7 cellular contexts compared by ENCODE assay signal in genomic region chr10:70430489-70431445, GRCh38. TPM values are rescaled to one million over a fixed set of nuclear protein-coding genes. Genes with fewer than 3 reads are reported as not detected.
DNase-seq lines count a peak whose midpoint lies in the region; ATAC-seq and TF ChIP-seq lines count a peak whose summit lies in the region.

No MANE protein-coding gene starts in this region.

- peak overlapping the region; percentile 16 for H3K9ac ChIP-seq in fibroblast of lung (ENCODE audit: insufficient read depth, low read length)
- no peak overlapping the region for H3K9ac ChIP-seq in mucosa of rectum (ENCODE audit: low read depth in 1 of 2, low read length in 2 of 2)

- H3K4me1 ChIP-seq in Peyer's patch (peaks cover 0 to 7% (median 0%) of the 10 kb centered on the region in 4 donors), fibroblast of lung (ENCODE audit: control insufficient read depth, extremely low read depth, insufficient read depth, low read length) (peaks cover 15% of the 10 kb centered on the region), mucosa of rectum (ENCODE audit: control insufficient read depth in 2 of 2, insufficient read depth in 2 of 2, low read length in 2 of 2) (peaks cover 16 to 25% of the 10 kb centered on the region in 2 donors), upper lobe of right lung (peaks cover 37% of the 10 kb centered on the region)

- no peak for TF ChIP-seq POLR2A in Peyer's patch (IDR thresholded peaks at IDR 0.05)

- H3K36me3 ChIP-seq in Peyer's patch: peaks cover 0 to 36% (median 0%) of the 10 kb centered on the region in 3 donors
- H3K36me3 ChIP-seq in fibroblast of lung (ENCODE audit: control insufficient read depth, insufficient read depth, low read length): peaks cover 7% of the 10 kb centered on the region
- peaks cover 11 to 25% of the 10 kb centered on the region in 2 donors for H3K36me3 ChIP-seq in mucosa of rectum (ENCODE audit: control insufficient read depth in 2 of 2, insufficient read depth in 2 of 2, low read length in 2 of 2)
- H3K36me3 ChIP-seq in upper lobe of right lung: peaks cover 37% of the 10 kb centered on the region

- no peaks in the 10 kb centered on the region for H4K20me1 ChIP-seq in fibroblast of lung (ENCODE audit: control insufficient read depth, extremely low read depth, insufficient read depth, low read length)

- H3K4me3 ChIP-seq in Peyer's patch (no peak overlapping the region), fibroblast of lung (replicated peaks in 1 of 4; ENCODE audit: control extremely low read depth in 1 of 4, insufficient read depth in 1 of 4, low read depth in 3 of 4, low read length in 4 of 4) (no peak overlapping the region), mucosa of rectum (ENCODE audit: low read length in 2 of 2) (no peak overlapping the region), upper lobe of right lung (no peak overlapping the region)

- peak overlapping the region; percentile 33 for H3K4me2 ChIP-seq in fibroblast of lung (ENCODE audit: extremely low read depth, insufficient read depth, low read length)

- DNase-seq in Peyer's patch (peak in 1 of 3 donors; percentile 68), fibroblast of lung (ENCODE audit: low read depth in 2 of 2) (peak in 1 of 2 donors; percentile 99), upper lobe of right lung (no peak), NCI-H82 treated with DMSO at 0.1 percent for 48 hours (lab: John Stamatoyannopoulos, UW; ENCODE audit: unreplicated experiment) (no peak)

- H3K79me2 ChIP-seq in fibroblast of lung (ENCODE audit: control insufficient read depth, insufficient read depth, low read length): no peaks in the 10 kb centered on the region

- no peaks in the 10 kb centered on the region for H3K9me3 ChIP-seq in Peyer's patch
- no peaks in the 10 kb centered on the region for H3K9me3 ChIP-seq in fibroblast of lung (ENCODE audit: control insufficient read depth, insufficient read depth, low read depth, low read length)
- H3K9me3 ChIP-seq in mucosa of rectum (ENCODE audit: control insufficient read depth in 2 of 2, low read length in 2 of 2): no peaks in the 10 kb centered on the region
- no peaks in the 10 kb centered on the region for H3K9me3 ChIP-seq in upper lobe of right lung

- ATAC-seq in upper lobe of right lung (peak; percentile 90), HG02642 (IDR thresholded peaks at IDR 0.05; ENCODE audit: poor library complexity, unreplicated experiment) (no peak), HG03439 (IDR thresholded peaks at IDR 0.05; ENCODE audit: unreplicated experiment) (no peak)

- no peaks in the 10 kb centered on the region for H3K27me3 ChIP-seq in Peyer's patch
- no peaks in the 10 kb centered on the region for H3K27me3 ChIP-seq in fibroblast of lung (ENCODE audit: control insufficient read depth, insufficient read depth, low read length)
- no peaks in the 10 kb centered on the region for H3K27me3 ChIP-seq in mucosa of rectum (ENCODE audit: control insufficient read depth in 2 of 2, insufficient read depth in 2 of 2, low read length in 2 of 2)
- no peaks in the 10 kb centered on the region for H3K27me3 ChIP-seq in upper lobe of right lung

- H3K27ac ChIP-seq in Peyer's patch (peak overlapping the region; percentile 18 to 83 (median 45)), fibroblast of lung (ENCODE audit: insufficient read depth, low read length) (peak overlapping the region; percentile 80), mucosa of rectum (ENCODE audit: low read depth in 2 of 2, low read length in 2 of 2) (peak overlapping the region; percentile 75 to 76), upper lobe of right lung (peak overlapping the region; percentile 70)

- H2AFZ ChIP-seq in fibroblast of lung (ENCODE audit: low read length): no peak overlapping the region

- peak in 1 of 6 experiments; percentile 14 for TF ChIP-seq CTCF in Peyer's patch (IDR thresholded peaks at IDR 0.05)
- TF ChIP-seq CTCF in fibroblast of lung (conservative IDR thresholded peaks at IDR 0.05 in 1 of 2, IDR thresholded peaks at IDR 0.05 in 1 of 2; ENCODE audit: low read depth in 1 of 2, low read length in 2 of 2): peak; percentile 13 to 34
- TF ChIP-seq CTCF in upper lobe of right lung (IDR thresholded peaks at IDR 0.05): peak; percentile 30

- intact Hi-C loops in upper lobe of right lung (cut with DNase I): no loop called here

RNA-seq across cellular contexts. Expression of gene NODAL, which starts 10.7 kb away (rescaled TPM):
- total RNA-seq in Peyer's patch (not detected), fibroblast of lung (not detected in 2 replicates), upper lobe of right lung (not detected)
- not detected in 2 replicates for polyA plus RNA-seq in fibroblast of lung
- not detected in 2 replicates for polyA plus RNA-seq in fibroblast of lung (2012)
- polyA minus RNA-seq in fibroblast of lung (ENCODE audit: low replicate concordance): not detected in 2 replicates

RNA-seq across cellular contexts. Expression of gene EIF4EBP2, which starts 26.8 kb away (rescaled TPM):
- total RNA-seq in Peyer's patch: 100 to 1,000 TPM in 1 of 4 donors, 10 to 100 TPM in 3; 64.4 to 129 (median 93.0) TPM
- 18.0 and 21.8 TPM in 2 replicates for total RNA-seq in fibroblast of lung
- polyA plus RNA-seq in fibroblast of lung: 41.5 and 44.9 TPM in 2 replicates
- 25.9 and 30.3 TPM in 2 replicates for polyA plus RNA-seq in fibroblast of lung (2012)
- polyA minus RNA-seq in fibroblast of lung (ENCODE audit: low replicate concordance): 25.6 and 26.2 TPM in 2 replicates
- 79.3 TPM for total RNA-seq in upper lobe of right lung

RNA-seq across cellular contexts. Expression of gene PALD1, which starts 47.8 kb away (rescaled TPM):
- total RNA-seq in Peyer's patch (10 to 100 TPM in 1 of 4 donors, 1 to 10 TPM in 3; 1.2 to 15.7 (median 3.6) TPM), fibroblast of lung (0.26 and 0.33 TPM in 2 replicates), upper lobe of right lung (27.0 TPM)
- 0.09 and 0.41 TPM in 2 replicates for polyA plus RNA-seq in fibroblast of lung
- polyA plus RNA-seq in fibroblast of lung (2012): 0.16 and 0.62 TPM in 2 replicates
- polyA minus RNA-seq in fibroblast of lung (ENCODE audit: low replicate concordance): 1.9 TPM in 1 of 2 replicates, not detected in the other

RNA-seq across cellular contexts. Expression of gene LRRC20, which starts 48.3 kb away (rescaled TPM):
- total RNA-seq in Peyer's patch (10 to 100 TPM in 1 of 4 donors, 1 to 10 TPM in 3; 1.5 to 19.8 (median 6.5) TPM), fibroblast of lung (6.4 and 8.8 TPM in 2 replicates), upper lobe of right lung (10.9 TPM)
- 8.4 and 13.2 TPM in 2 replicates for polyA plus RNA-seq in fibroblast of lung
- polyA plus RNA-seq in fibroblast of lung (2012): 7.5 and 12.4 TPM in 2 replicates
- polyA minus RNA-seq in fibroblast of lung (ENCODE audit: low replicate concordance): 18.1 and 18.6 TPM in 2 replicates
